Comparison of ENCODE assay signal across 24 cellular contexts in the genomic region with DNA sequence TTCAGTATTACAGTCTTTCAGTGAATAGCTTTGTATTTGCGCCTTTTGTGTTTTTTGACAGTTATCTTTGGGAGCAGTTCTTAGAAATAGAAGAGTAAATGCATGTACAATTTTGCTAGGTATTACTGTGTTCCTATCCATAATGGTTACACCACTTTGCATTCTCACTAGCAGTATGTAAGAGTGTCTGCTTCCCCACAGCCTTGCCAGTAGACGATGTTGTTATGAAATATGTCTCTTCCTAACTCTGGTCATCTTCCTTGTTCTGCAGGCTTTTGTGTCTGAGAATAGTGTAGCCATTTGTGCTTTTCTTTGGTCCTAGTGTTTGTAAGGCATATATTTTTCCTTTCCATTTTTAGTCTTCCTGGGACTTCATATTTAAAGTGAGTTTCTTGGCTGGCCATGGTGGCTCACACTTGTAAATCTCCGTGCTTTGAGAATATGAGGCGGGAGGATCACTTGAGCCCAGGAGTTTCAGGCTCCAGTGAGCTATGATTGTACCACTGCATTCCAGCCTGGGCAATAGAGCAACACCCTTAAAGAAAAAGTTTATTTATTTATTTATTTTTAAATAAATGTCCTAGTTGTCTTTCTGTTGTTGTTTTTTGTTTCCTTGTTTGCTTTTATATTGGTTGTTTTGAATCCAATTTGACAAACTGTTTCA.
DNase-seq lines count a peak whose midpoint lies in the region; ATAC-seq and TF ChIP-seq lines count a peak whose summit lies in the region.
"Had no signal": no experiment of that assay in that cellular context is flagged by ENCODE, and none has a peak within 500 bp of the region (broad histone marks: within the 10 kb centered on the region; RNA-seq: fewer than 3 reads in every experiment).

No MANE protein-coding gene starts in this region.

- intact Hi-C loops in gastrocnemius medialis (cut with DNase I; ENCODE audit: low total_unique reads): no loop called here

- H3K79me2 ChIP-seq in GM23338 (replicated peaks; ENCODE audit: insufficient read depth): peaks cover 5% of the 10 kb centered on the region
- peaks cover 26% of the 10 kb centered on the region for H3K79me2 ChIP-seq in hepatocyte

- H3K36me3 Mint-ChIP-seq in GM23338 (ENCODE audit: low read depth): peaks cover 42% of the 10 kb centered on the region

- in situ Hi-C loops in gastrocnemius medialis (cut with MboI; ENCODE audit: low sequenced_read_pairs in 4 of 4): no loop called here

- peaks cover 24% of the 10 kb centered on the region for H3K9me3 Mint-ChIP-seq in GM23338

- WGBS in hepatocyte (ENCODE audit: low lambda C conversion rate, missing lambda C conversion rate): 89% methylated on average over 4 of the region's 4 CpGs

- H3K27me3 ChIP-seq in GM23338 (ENCODE audit: insufficient read depth) (no peaks in the 10 kb centered on the region), hepatocyte (no peaks in the 10 kb centered on the region), gastrocnemius medialis (no peaks in the 10 kb centered on the region)
- H3K27me3 ChIP-seq: SJSA1 had no signal

- H3K27ac ChIP-seq in GM23338 (ENCODE audit: low read depth) (no peak overlapping the region), hepatocyte (no peak overlapping the region), gastrocnemius medialis (peak overlapping the region; percentile 4 to 59 (median 16))
- H3K27ac ChIP-seq: SJSA1 had no signal

- TF ChIP-seq POLR2A in gastrocnemius medialis (IDR thresholded peaks at IDR 0.05): no peak

- H3K36me3 ChIP-seq in GM23338 (ENCODE audit: insufficient read depth) (peaks cover 4% of the 10 kb centered on the region; the same call in 1 of the 2 replicates), hepatocyte (replicated peaks; ENCODE audit: insufficient read depth, low read depth) (no peaks in the 10 kb centered on the region), gastrocnemius medialis (no peaks in the 10 kb centered on the region)
- H3K36me3 ChIP-seq: SJSA1 had no signal

- H2AFZ ChIP-seq in GM23338 (no peak overlapping the region), hepatocyte (no peak overlapping the region)

- ATAC-seq in GM23338 (no peak), gastrocnemius medialis (peak; percentile 68 to 99), HG03175 (IDR thresholded peaks at IDR 0.05; ENCODE audit: unreplicated experiment) (no peak), HG02763 (IDR thresholded peaks at IDR 0.05; ENCODE audit: unreplicated experiment) (no peak)
- ATAC-seq: activated CD4-positive, alpha-beta T cell treated with anti-CD3 and anti-CD28 coated beads for 36 hours; activated T-cell treated with anti-CD3 and anti-CD28 coated beads, Interleukin-2, amount 50 U/mL, for 4 hours; HepG2; naive thymus-derived CD4-positive, alpha-beta T cell; Panc1; T-helper 17 cell had no signal

- H3K9me3 ChIP-seq in hepatocyte (ENCODE audit: low read depth) (no peaks in the 10 kb centered on the region), gastrocnemius medialis (no peaks in the 10 kb centered on the region)
- H3K9me3 ChIP-seq: SJSA1 had no signal

- H3K4me2 ChIP-seq in GM23338 (no peak overlapping the region), hepatocyte (no peak overlapping the region)

- peaks cover 4% of the 10 kb centered on the region for H3K27me3 Mint-ChIP-seq in GM23338 (ENCODE audit: insufficient read depth, low read depth, poor library complexity)
- H3K27me3 Mint-ChIP-seq: activated CD4-positive, alpha-beta T cell treated with anti-CD3 and anti-CD28 coated beads for 36 hours; naive thymus-derived CD4-positive, alpha-beta T cell; T-helper 17 cell had no signal

- H4K20me1 ChIP-seq in GM23338 (replicated peaks; ENCODE audit: insufficient read depth) (no peaks in the 10 kb centered on the region), hepatocyte (ENCODE audit: insufficient read depth, poor library complexity, severe bottlenecking) (no peaks in the 10 kb centered on the region)

- peaks cover 4% of the 10 kb centered on the region for H3K4me1 ChIP-seq in GM23338 (ENCODE audit: insufficient read depth)
- H3K4me1 ChIP-seq in hepatocyte (ENCODE audit: insufficient read depth): no peaks in the 10 kb centered on the region
- peaks cover 29 to 35% of the 10 kb centered on the region in 2 donors for H3K4me1 ChIP-seq in gastrocnemius medialis

- TF ChIP-seq CTCF in GM23338 (conservative IDR thresholded peaks at IDR 0.05; ENCODE audit: low read depth in 2 of 2) (no peak), hepatocyte (IDR thresholded peaks at IDR 0.05; ENCODE audit: poor library complexity) (no peak), gastrocnemius medialis (IDR thresholded peaks at IDR 0.05 in 4 of 5, conservative IDR thresholded peaks at IDR 0.05 in 1 of 5) (no peak)

- 0 out of 2 replicates have a peak overlapping the region, but pooled peaks have one; percentile 47 for H3K27ac Mint-ChIP-seq in GM23338
- H3K27ac Mint-ChIP-seq: activated CD4-positive, alpha-beta T cell treated with anti-CD3 and anti-CD28 coated beads for 36 hours had no signal

- no peaks in the 10 kb centered on the region for H3K9me2 ChIP-seq in GM23338 (ENCODE audit: insufficient read depth)
- H3K9me2 ChIP-seq in hepatocyte (replicated peaks; ENCODE audit: insufficient read depth): no peaks in the 10 kb centered on the region

- H3K4me3 ChIP-seq in GM23338 (no peak overlapping the region), hepatocyte (no peak overlapping the region), gastrocnemius medialis (no peak overlapping the region)
- H3K4me3 ChIP-seq: SJSA1 had no signal

- H3K4me1 Mint-ChIP-seq in GM23338: peaks cover 26% of the 10 kb centered on the region

- DNase-seq in GM23338 (ENCODE audit: low spot score): no peak
- peak; percentile 49 for DNase-seq in NOMO-1 treated with DMSO at 0.1 percent for 48 hours (lab: John Stamatoyannopoulos, UW; ENCODE audit: unreplicated experiment)
- DNase-seq in hepatocyte (ENCODE audit: low spot score): peak; percentile 8
- no peak for DNase-seq in gastrocnemius medialis
- no peak for DNase-seq in HUDEP-2 (lab: John Stamatoyannopoulos, UW; ENCODE audit: unreplicated experiment in 76 of 76)
- DNase-seq: activated CD4-positive, alpha-beta T cell treated with anti-CD3 and anti-CD28 coated beads for 36 hours; activated naive CD4-positive, alpha-beta T cell treated with Interleukin-2 at 50 U/mL for 16 hours; activated T-cell treated with anti-CD3 and anti-CD28 coated beads, Interleukin-2, amount 50 U/mL, for 4 hours; amygdala; H7; mesendoderm; naive thymus-derived CD4-positive, alpha-beta T cell; NCI-H1417 treated with DMSO at 0.1 percent for 48 hours; NCI-H2107; NCI-H446 treated with DMSO at 0.1 percent for 48 hours; stimulated activated CD4-positive, alpha-beta T cell treated with anti-CD3 and anti-CD28 coated beads, Interleukin-12 subunit alpha, Interleukin-12 subunit beta, amount 100 ng/mL, for 4 hours; stimulated activated CD4-positive, alpha-beta T cell treated with anti-CD3 and anti-CD28 coated beads, Interleukin-4, amount 100 ng/mL, for 4 hours; stimulated activated naive CD4-positive, alpha-beta T cell; T-helper 17 cell had no signal

- H3K4me3 Mint-ChIP-seq in GM23338: no peak overlapping the region
- H3K4me3 Mint-ChIP-seq: activated CD4-positive, alpha-beta T cell treated with anti-CD3 and anti-CD28 coated beads for 36 hours; activated T-cell treated with anti-CD3 and anti-CD28 coated beads, Interleukin-2, amount 50 U/mL, for 4 hours; naive thymus-derived CD4-positive, alpha-beta T cell; T-helper 17 cell had no signal

- H3F3A ChIP-seq in GM23338 (replicated peaks; ENCODE audit: low read depth): no peaks in the 10 kb centered on the region

TF ChIP-seq in GM23338, 12 proteins besides CTCF, POLR2A, EP300 and RAD21 (continues in another document):
- TF ChIP-seq EZH2 (IDR thresholded peaks at IDR 0.05; ENCODE audit: low read depth, unreplicated experiment): no peak
- no peak for TF ChIP-seq JUNB (IDR thresholded peaks at IDR 0.05; ENCODE audit: unreplicated experiment)
- no peak for TF ChIP-seq STAT1 (IDR thresholded peaks at IDR 0.05; ENCODE audit: unreplicated experiment)
- no peak for TF ChIP-seq ETS1 (IDR thresholded peaks at IDR 0.05)
- no peak for TF ChIP-seq POLR2AphosphoS5 (IDR thresholded peaks at IDR 0.05; ENCODE audit: low read depth)
- no peak for TF ChIP-seq CREB1 (CRISPR knock-in tag; IDR thresholded peaks at IDR 0.05; ENCODE audit: low read depth)
- no peak for TF ChIP-seq REST (IDR thresholded peaks at IDR 0.05; ENCODE audit: unreplicated experiment)
- TF ChIP-seq ZNF114 (CRISPR knock-in tag; IDR thresholded peaks at IDR 0.05): no peak
- no peak for TF ChIP-seq NANOG (IDR thresholded peaks at IDR 0.05; ENCODE audit: borderline replicate concordance)

Comparison
In these comparisons a context has a peak if more than half of its experiments do, and no peak if none do; other contexts are left out.
1. ATAC-seq: peak in gastrocnemius medialis (2 of 2); none in GM23338 (single experiment), HG03175 (single experiment) and HG02763 (single experiment).
2. DNase-seq: peak in NOMO-1 treated with DMSO at 0.1 percent for 48 hours (single experiment) and hepatocyte (single experiment); none in GM23338 (single experiment), gastrocnemius medialis (0 of 2) and HUDEP-2 (0 of 76).
3. H3K27ac ChIP-seq: peak in gastrocnemius medialis (4 of 4); none in GM23338 (single experiment) and hepatocyte (single experiment).